ENCODE assay signal across 8 cellular contexts in genomic region chr2:3376821-3377220, GRCh38. TPM values are rescaled to one million over a fixed set of nuclear protein-coding genes. Genes with fewer than 3 reads are reported as not detected.
A peak's percentile ranks its signal among the peaks of the same experiment; 100 is the strongest.
DNase-seq lines count a peak whose midpoint lies in the region; TF ChIP-seq lines count a peak whose summit lies in the region.

No MANE protein-coding gene starts in this region.

- no peak for DNase-seq in CD4-positive, alpha-beta memory T cell
- DNase-seq in endodermal cell (no peak), DMS53 treated with DMSO at 0.1 percent for 48 hours (lab: John Stamatoyannopoulos, UW; ENCODE audit: unreplicated experiment) (no peak), hepatic stellate cell (ENCODE audit: low spot score) (no peak), NCI-H1417 (lab: John Stamatoyannopoulos, UW) (no peak), NCI-H2081 (lab: John Stamatoyannopoulos, UW) (no peak)

- H3K9me3 Mint-ChIP-seq in CD4-positive, alpha-beta memory T cell, result peaks cover 0 to 3% (median 0%) of the 10 kb centered on the region in 8 donors
- H3K9me3 Mint-ChIP-seq in endodermal cell, result peaks cover 16% of the 10 kb centered on the region

- H3K4me1 Mint-ChIP-seq in CD4-positive, alpha-beta memory T cell, result peaks cover 26 to 59% (median 39%) of the 10 kb centered on the region in 4 donors
- peaks cover 14% of the 10 kb centered on the region for H3K4me1 Mint-ChIP-seq in endodermal cell

- peaks cover 34% of the 10 kb centered on the region for H3K79me2 ChIP-seq in OCI-LY1 (ENCODE audit: insufficient read depth, low read length)

- H3K27me3 Mint-ChIP-seq in CD4-positive, alpha-beta memory T cell, result no peaks in the 10 kb centered on the region
- H3K27me3 Mint-ChIP-seq in endodermal cell (ENCODE audit: insufficient read depth), result no peaks in the 10 kb centered on the region

- 80 to 89% methylated on average over 4 to 6 of the region's 6 CpGs for WGBS in endodermal cell (ENCODE audit: insufficient coverage in 1 of 2, insufficient read length in 1 of 2), 2 experiments

- H3K27ac Mint-ChIP-seq in CD4-positive, alpha-beta memory T cell, result peak overlapping the region; percentile 94 to 99 (median 98)
- H3K27ac Mint-ChIP-seq in endodermal cell, result no peak overlapping the region

- H3K27ac ChIP-seq in CD4-positive, alpha-beta memory T cell (ENCODE audit: low read depth, low read length), result peak overlapping the region; percentile 89
- H3K27ac ChIP-seq in OCI-LY1 (ENCODE audit: low read depth, low read length, poor library complexity, severe bottlenecking) (no peak overlapping the region), endodermal cell (ENCODE audit: low read depth, low read length) (no peak overlapping the region), neutrophil (peak overlapping the region; percentile 92)

- TF ChIP-seq CTCF in OCI-LY1 (IDR thresholded peaks at IDR 0.05; ENCODE audit: low read length) (no peak), endodermal cell (conservative IDR thresholded peaks at IDR 0.05) (no peak), neutrophil (IDR thresholded peaks at IDR 0.05) (no peak)

- peak overlapping the region; percentile 92 to 99 (median 97) for H3K4me3 Mint-ChIP-seq in CD4-positive, alpha-beta memory T cell
- peak overlapping the region; percentile 95 for H3K4me3 Mint-ChIP-seq in endodermal cell

- H3F3A ChIP-seq in OCI-LY1 (ENCODE audit: insufficient read depth, low read length), result no peaks in the 10 kb centered on the region

- peak overlapping the region; percentile 85 for H3K4me2 ChIP-seq in OCI-LY1 (ENCODE audit: low read length)

- H2AFZ ChIP-seq in OCI-LY1 (ENCODE audit: low read length), result no peak overlapping the region

- POLR2A ChIA-PET in CD4-positive, alpha-beta memory T cell (lab: Charles Lee; ENCODE audit: partially characterized antibody), result interaction anchor here (1.5 to 4.1 kb wide), 4 partner anchors 11 to 199 kb away, joined by 5 to 33 read pairs (median 18); partner anchors contain the start of genes ADI1 and RNASEH1

- no peaks in the 10 kb centered on the region for H3K36me3 ChIP-seq in CD4-positive, alpha-beta memory T cell (ENCODE audit: insufficient read depth, low read length)
- H3K36me3 ChIP-seq in OCI-LY1 (ENCODE audit: insufficient read depth, low read length), result peaks cover 14% of the 10 kb centered on the region
- peaks cover 8% of the 10 kb centered on the region for H3K36me3 ChIP-seq in endodermal cell (ENCODE audit: control insufficient read depth, insufficient read depth, low read length)
- H3K36me3 ChIP-seq in neutrophil, result peaks cover 3% of the 10 kb centered on the region

- no peaks in the 10 kb centered on the region for H3K27me3 ChIP-seq in CD4-positive, alpha-beta memory T cell (ENCODE audit: insufficient read depth, low read length)
- H3K27me3 ChIP-seq in OCI-LY1 (ENCODE audit: insufficient read depth, low read length) (no peaks in the 10 kb centered on the region), endodermal cell (ENCODE audit: control insufficient read depth, insufficient read depth, low read length, poor library complexity, severe bottlenecking) (no peaks in the 10 kb centered on the region), neutrophil (no peaks in the 10 kb centered on the region)

- H3K4me3 ChIP-seq in CD4-positive, alpha-beta memory T cell (ENCODE audit: low read length in 2 of 2), result peak overlapping the region; percentile 80 to 88
- peak overlapping the region; percentile 84 for H3K4me3 ChIP-seq in OCI-LY1 (ENCODE audit: low read depth, low read length, poor library complexity, severe bottlenecking)
- peak overlapping the region; percentile 95 for H3K4me3 ChIP-seq in endodermal cell (ENCODE audit: low read length)
- peak overlapping the region; percentile 81 to 88 for H3K4me3 ChIP-seq in neutrophil (ENCODE audit: low read depth in 1 of 2, low read length in 1 of 2)

- H3K4me1 ChIP-seq in CD4-positive, alpha-beta memory T cell (ENCODE audit: insufficient read depth, low read length), result peaks cover 40% of the 10 kb centered on the region
- H3K4me1 ChIP-seq in OCI-LY1 (ENCODE audit: insufficient read depth, low read length, severe bottlenecking) (peaks cover 42% of the 10 kb centered on the region), endodermal cell (ENCODE audit: control insufficient read depth, insufficient read depth, low read length) (peaks cover 4% of the 10 kb centered on the region), neutrophil (ENCODE audit: control insufficient read depth in 1 of 2, insufficient read depth in 1 of 2, low read depth in 1 of 2, low read length in 1 of 2) (peaks cover 36 to 41% of the 10 kb centered on the region in 2 experiments)

- H3K9ac ChIP-seq in OCI-LY1 (ENCODE audit: low read length), result peak overlapping the region; percentile 84
- H3K9ac ChIP-seq in endodermal cell (ENCODE audit: extremely low read depth, low read length, poor library complexity, severe bottlenecking), result peak overlapping the region; percentile 81

- no peaks in the 10 kb centered on the region for H3K9me3 ChIP-seq in CD4-positive, alpha-beta memory T cell (ENCODE audit: control insufficient read depth in 1 of 2, low read length in 2 of 2)
- no peaks in the 10 kb centered on the region for H3K9me3 ChIP-seq in OCI-LY1 (ENCODE audit: low read length)
- H3K9me3 ChIP-seq in endodermal cell (ENCODE audit: control insufficient read depth, low read length), result no peaks in the 10 kb centered on the region
- H3K9me3 ChIP-seq in neutrophil, result no peaks in the 10 kb centered on the region

- peaks cover 4 to 24% of the 10 kb centered on the region in 2 donors for H3K36me3 Mint-ChIP-seq in CD4-positive, alpha-beta memory T cell
- H3K36me3 Mint-ChIP-seq in endodermal cell (ENCODE audit: low read depth), result peaks cover 12% of the 10 kb centered on the region

- no peaks in the 10 kb centered on the region for H4K20me1 ChIP-seq in OCI-LY1 (ENCODE audit: insufficient read depth, low read length)

- H3K9me2 ChIP-seq in OCI-LY1 (ENCODE audit: low read depth, low read length), result no peaks in the 10 kb centered on the region

- CTCF ChIA-PET in CD4-positive, alpha-beta memory T cell (lab: Charles Lee; ENCODE audit: partially characterized antibody), result interaction anchor here (1.3 to 2.6 kb wide), 2 partner anchors 46 to 275 kb away, joined by 4 to 10 read pairs; no protein-coding TSS in a partner anchor

- intact Hi-C loops in CD4-positive, alpha-beta memory T cell (cut with micrococcal nuclease), result loop anchor here (1.0 to 5.0 kb wide), 2 partner anchors 181 to 275 kb away; partner anchors contain the start of gene RNASEH1

RNA-seq across cellular contexts. Expression of gene EIPR1, which starts 0.8 kb away (rescaled TPM):
- 10 to 100 TPM; 18.2 to 20.4 TPM for total RNA-seq in CD4-positive, alpha-beta memory T cell
- 10 to 100 TPM; 31.9 to 48.0 TPM for polyA plus RNA-seq in CD4-positive, alpha-beta memory T cell
- 10 to 100 TPM; 30.1 to 36.8 TPM for total RNA-seq in endodermal cell
- polyA plus RNA-seq in endodermal cell (2013, experiment 1 of 2), result 32.7 TPM
- polyA plus RNA-seq in endodermal cell (2013, experiment 2 of 2), result 29.4 TPM

RNA-seq across cellular contexts. Expression of gene TRAPPC12, which starts 2.7 kb away (rescaled TPM):
- total RNA-seq in CD4-positive, alpha-beta memory T cell, result 100 to 1,000 TPM; 134 to 137 TPM
- polyA plus RNA-seq in CD4-positive, alpha-beta memory T cell, result 10 to 100 TPM; 18.0 to 55.5 TPM
- total RNA-seq in endodermal cell, result 100 to 1,000 TPM in 1 of 2 donors, 10 to 100 TPM in 1; 98.2 to 103 TPM
- 61.9 TPM for polyA plus RNA-seq in endodermal cell (2013, experiment 1 of 2)
- 59.2 TPM for polyA plus RNA-seq in endodermal cell (2013, experiment 2 of 2)

Comparison
In these comparisons a context has a peak if more than half of its experiments do, and no peak if none do; other contexts are left out.
1. H3K27ac ChIP-seq: peak in CD4-positive, alpha-beta memory T cell (single experiment) and neutrophil (single experiment); none in OCI-LY1 (single experiment) and endodermal cell (single experiment).
2. Peak in every context shown above with its lines, with median percentiles within 50 percentile points of each other: H3K4me3 ChIP-seq.